Comparison of ENCODE assay signal across 8 cellular contexts in the genomic region with DNA sequence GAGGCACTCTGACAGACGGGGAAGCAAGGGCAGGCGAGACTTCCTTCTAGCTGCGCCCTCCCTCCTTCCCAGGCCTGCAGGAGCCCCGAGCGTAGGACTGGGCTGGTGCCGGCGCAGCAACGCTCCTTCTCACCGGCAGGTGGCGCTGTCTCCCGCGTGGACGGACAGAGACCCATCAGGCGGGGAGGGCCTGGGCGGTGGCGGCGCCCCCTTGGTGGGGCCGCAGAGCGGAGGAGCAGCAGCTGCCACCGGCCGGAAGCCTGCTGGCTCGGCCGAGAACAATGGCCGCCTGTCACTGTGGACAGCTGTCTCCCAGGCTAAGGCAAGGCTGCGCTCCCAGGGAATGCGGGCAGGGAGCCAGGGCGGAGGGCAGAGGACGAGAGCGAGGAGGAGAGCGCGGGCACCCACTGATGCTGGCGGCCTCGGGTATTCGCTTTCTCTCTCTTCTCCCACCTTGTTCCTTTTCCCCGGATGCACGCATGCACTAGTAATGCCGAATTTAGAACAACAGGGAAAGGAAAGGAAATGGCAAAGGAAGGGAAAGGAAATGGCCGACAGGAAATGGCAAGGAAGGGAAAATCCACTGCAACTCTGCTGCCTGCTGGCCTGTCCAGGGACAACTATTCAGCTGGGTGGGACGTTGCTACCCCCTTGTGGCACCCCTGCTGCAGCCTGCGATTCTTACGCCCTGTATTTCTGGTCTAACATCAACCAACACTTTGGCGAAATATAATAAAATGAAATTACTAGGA. TPM values are rescaled to one million over a fixed set of nuclear protein-coding genes. Genes with fewer than 3 reads are reported as not detected.
DNase-seq lines count a peak whose midpoint lies in the region; ATAC-seq, FAIRE-seq and TF ChIP-seq lines count a peak whose summit lies in the region.

No MANE protein-coding gene starts in this region.

- H3K4me3 ChIP-seq in WERI-Rb-1 (ENCODE audit: low read depth, low read length): peak overlapping the region; percentile 80
- H3K4me3 ChIP-seq in breast epithelium: peak overlapping the region; percentile 58 to 71 (median 58)
- H3K4me3 ChIP-seq in small intestine (ENCODE audit: low read depth in 1 of 2, low read length in 2 of 2): peak overlapping the region in 1 of 2 donors; percentile 49

- no peak for FAIRE-seq in small intestine (lab: Jason Lieb, UNC)

- 2 to 3% (median 3%) methylated on average over 36 to 42 of the region's 42 CpGs for WGBS in small intestine, 3 donors

- no peaks in the 10 kb centered on the region for H3K9me3 ChIP-seq in WERI-Rb-1 (ENCODE audit: severe bottlenecking)
- no peaks in the 10 kb centered on the region for H3K9me3 ChIP-seq in breast epithelium
- no peaks in the 10 kb centered on the region for H3K9me3 ChIP-seq in small intestine (ENCODE audit: control insufficient read depth, low read depth)

- no peaks in the 10 kb centered on the region for H3K9me3 Mint-ChIP-seq in immature natural killer cell

- peaks cover 2 to 4% (median 4%) of the 10 kb centered on the region in 3 donors for H3K27me3 Mint-ChIP-seq in immature natural killer cell (ENCODE audit: low read depth in 3 of 3)

- H3K27ac ChIP-seq in WERI-Rb-1 (peak overlapping the region; percentile 95), breast epithelium (peak overlapping the region; percentile 89 to 93), small intestine (ENCODE audit: low read depth in 1 of 2, low read length in 1 of 2) (peak overlapping the region; percentile 56 to 95)

- H3K4me1 Mint-ChIP-seq in immature natural killer cell: peaks cover 29 to 33% of the 10 kb centered on the region in 2 donors

- H3K27me3 ChIP-seq in WERI-Rb-1 (ENCODE audit: insufficient read depth, low read depth, severe bottlenecking) (no peaks in the 10 kb centered on the region), breast epithelium (no peaks in the 10 kb centered on the region), small intestine (ENCODE audit: control insufficient read depth in 2 of 2, insufficient read depth in 2 of 2, low read length in 2 of 2) (no peaks in the 10 kb centered on the region)

- peak; percentile 94 for DNase-seq in NCI-H2171 treated with DMSO at 0.1 percent for 48 hours (lab: John Stamatoyannopoulos, UW)
- peak; percentile 94 for DNase-seq in WERI-Rb-1
- peak; percentile 89 to 93 for DNase-seq in breast epithelium (ENCODE audit: low spot score in 2 of 2)
- peak; percentile 91 to 92 (median 91) for DNase-seq in immature natural killer cell
- peak; percentile 87 for DNase-seq in small intestine

- peaks cover 27% of the 10 kb centered on the region for H3K36me3 ChIP-seq in WERI-Rb-1
- H3K36me3 ChIP-seq in breast epithelium: no peaks in the 10 kb centered on the region
- no peaks in the 10 kb centered on the region for H3K36me3 ChIP-seq in small intestine (ENCODE audit: control insufficient read depth in 2 of 2, insufficient read depth in 2 of 2, low read length in 2 of 2)

- peaks cover 9 to 19% of the 10 kb centered on the region in 2 donors for H3K4me1 ChIP-seq in breast epithelium
- H3K4me1 ChIP-seq in small intestine (ENCODE audit: control insufficient read depth in 2 of 2, insufficient read depth in 1 of 2, low read depth in 1 of 2, low read length in 1 of 2): peaks cover 0 to 4% of the 10 kb centered on the region in 2 donors

- TF ChIP-seq CTCF in WERI-Rb-1 (IDR thresholded peaks at IDR 0.05; ENCODE audit: low read depth, low read length) (peak; percentile 99), breast epithelium (IDR thresholded peaks at IDR 0.05) (peak; percentile 99 to 100 (median 99))

- peaks cover 0 to 7% (median 6%) of the 10 kb centered on the region in 3 donors for H3K36me3 Mint-ChIP-seq in immature natural killer cell

- TF ChIP-seq POLR2A in GM18505 (IDR thresholded peaks at IDR 0.05; ENCODE audit: borderline replicate concordance, extremely low read depth, insufficient read depth, insufficient read length) (peak; percentile 46), breast epithelium (IDR thresholded peaks at IDR 0.05) (no peak)

- intact Hi-C loops in breast epithelium (cut with DNase I; ENCODE audit: low total_unique reads): no loop called here

- peak overlapping the region; percentile 86 to 96 (median 92) for H3K27ac Mint-ChIP-seq in immature natural killer cell

- peak overlapping the region; percentile 86 to 94 (median 91) for H3K4me3 Mint-ChIP-seq in immature natural killer cell

- peak; percentile 93 for ATAC-seq in GM18505 (IDR thresholded peaks at IDR 0.05; ENCODE audit: unreplicated experiment)
- ATAC-seq in HG03095 (IDR thresholded peaks at IDR 0.05; ENCODE audit: unreplicated experiment): peak; percentile 72
- no peak for ATAC-seq in GM21423 (IDR thresholded peaks at IDR 0.05; ENCODE audit: unreplicated experiment)

RNA-seq across cellular contexts. Expression of a gene that starts 14.4 kb away (rescaled TPM):
- total RNA-seq in breast epithelium: 10 to 100 TPM; 24.3 to 45.2 (median 28.1) TPM
- polyA plus RNA-seq in immature natural killer cell: 10 to 100 TPM in 1 of 3 donors, 1 to 10 TPM in 2; 5.5 to 13.6 (median 8.0) TPM
- 10 to 100 TPM in 1 of 3 donors, 1 to 10 TPM in 2; 1.8 to 16.7 (median 4.6) TPM for polyA plus RNA-seq in small intestine

RNA-seq across cellular contexts. Expression of a gene that starts 44.3 kb away (rescaled TPM):
- total RNA-seq in breast epithelium: 10 to 100 TPM; 20.2 to 34.8 (median 33.1) TPM
- 10 to 100 TPM in 1 of 3 donors, 1 to 10 TPM in 2; 8.4 to 17.2 (median 9.7) TPM for polyA plus RNA-seq in immature natural killer cell
- polyA plus RNA-seq in small intestine: 10 to 100 TPM; 12.0 to 15.0 (median 14.1) TPM
